Comparison of ENCODE assay signal across 10 cellular contexts in the genomic region with DNA sequence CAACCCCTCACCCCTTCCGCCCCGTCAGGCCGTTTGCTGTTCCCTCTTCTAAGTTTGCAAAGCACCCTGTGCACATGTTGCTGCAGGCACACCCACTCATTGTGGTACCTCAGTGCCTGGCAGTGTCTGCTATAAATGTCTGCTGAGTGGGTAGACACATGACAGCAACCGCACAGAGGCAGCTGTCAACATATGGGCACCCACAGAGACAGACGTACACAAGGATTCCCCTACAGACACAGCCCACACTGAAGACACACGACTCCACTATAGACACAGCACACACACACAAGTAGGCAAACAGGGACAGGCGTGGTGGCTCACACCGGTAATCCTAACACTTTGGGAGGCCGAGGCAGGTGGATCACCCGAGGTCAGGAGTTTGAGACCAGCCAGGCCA. TPM values are rescaled to one million over a fixed set of nuclear protein-coding genes. Genes with fewer than 3 reads are reported as not detected.
A peak's percentile ranks its signal among the peaks of the same experiment; 100 is the strongest.
DNase-seq lines count a peak whose midpoint lies in the region; ATAC-seq lines count a peak whose summit lies in the region.
"Had no signal": no experiment of that assay in that cellular context is flagged by ENCODE, and none has a peak within 500 bp of the region (broad histone marks: within the 10 kb centered on the region; RNA-seq: fewer than 3 reads in every experiment).

No MANE protein-coding gene starts in this region.

- H3K27me3 Mint-ChIP-seq in CD4-positive, CD25-positive, alpha-beta regulatory T cell = no peaks in the 10 kb centered on the region
- H3K27me3 Mint-ChIP-seq in activated T-cell treated with anti-CD3 and anti-CD28 coated beads, Interleukin-2, amount 50 U/mL, for 72 hours (ENCODE audit: low read depth) = peaks cover 7% of the 10 kb centered on the region
- H3K27me3 Mint-ChIP-seq in naive B cell = no peaks in the 10 kb centered on the region

- intact Hi-C loops in left colon (cut with DNase I, micrococcal nuclease) = no loop called here

- no peaks in the 10 kb centered on the region for H3K4me1 ChIP-seq in CD4-positive, CD25-positive, alpha-beta regulatory T cell (ENCODE audit: control insufficient read depth, insufficient read depth, low read length, poor library complexity, severe bottlenecking)

- peaks cover 0 to under 1% (median 0%) of the 10 kb centered on the region in 7 donors for H3K9me3 Mint-ChIP-seq in CD4-positive, CD25-positive, alpha-beta regulatory T cell
- no peaks in the 10 kb centered on the region for H3K9me3 Mint-ChIP-seq in activated T-cell treated with anti-CD3 and anti-CD28 coated beads, Interleukin-2, amount 50 U/mL, for 72 hours
- H3K9me3 Mint-ChIP-seq in naive B cell = no peaks in the 10 kb centered on the region

- H3K27me3 ChIP-seq in CD4-positive, CD25-positive, alpha-beta regulatory T cell (ENCODE audit: control insufficient read depth, insufficient read depth, low read length) = no peaks in the 10 kb centered on the region

- H3K27ac ChIP-seq in CD4-positive, CD25-positive, alpha-beta regulatory T cell (ENCODE audit: insufficient read depth, low read length, poor library complexity, severe bottlenecking) = no peak overlapping the region
- H3K27ac ChIP-seq: psoas muscle had no signal

- peaks cover 12% of the 10 kb centered on the region for H3K36me3 ChIP-seq in CD4-positive, CD25-positive, alpha-beta regulatory T cell (ENCODE audit: control insufficient read depth, insufficient read depth, low read length)

- H3K9me3 ChIP-seq in CD4-positive, CD25-positive, alpha-beta regulatory T cell (ENCODE audit: control insufficient read depth in 2 of 2, low read length in 2 of 2) = no peaks in the 10 kb centered on the region
- H3K9me3 ChIP-seq: psoas muscle had no signal

- peaks cover 18% of the 10 kb centered on the region for H3K36me3 Mint-ChIP-seq in CD4-positive, CD25-positive, alpha-beta regulatory T cell
- peaks cover under 1 to 2% of the 10 kb centered on the region in 2 donors for H3K36me3 Mint-ChIP-seq in activated T-cell treated with anti-CD3 and anti-CD28 coated beads, Interleukin-2, amount 50 U/mL, for 72 hours (ENCODE audit: insufficient read depth in 2 of 2)
- H3K36me3 Mint-ChIP-seq in naive B cell = peaks cover 7 to 18% of the 10 kb centered on the region in 2 donors

- H3K4me3 ChIP-seq in CD4-positive, CD25-positive, alpha-beta regulatory T cell (ENCODE audit: low read depth, low read length) = no peak overlapping the region
- H3K4me3 ChIP-seq: psoas muscle had no signal

- ATAC-seq in CD4-positive, CD25-positive, alpha-beta regulatory T cell (ENCODE audit: low read depth in 2 of 2) = peak; percentile 60 to 61
- ATAC-seq in GM18861 (IDR thresholded peaks at IDR 0.05; ENCODE audit: unreplicated experiment) (peak; percentile 37), naive B cell (ENCODE audit: low read depth in 2 of 2) (peak; percentile 80 to 82), left colon (no peak), HG02981 (IDR thresholded peaks at IDR 0.05; ENCODE audit: unreplicated experiment) (no peak)
- ATAC-seq in activated T-cell treated with anti-CD3 and anti-CD28 coated beads, Interleukin-2, amount 50 U/mL, for 72 hours (replicated peaks in 1 of 2) = peak; percentile 73 to 78
- ATAC-seq: psoas muscle had no signal

- H3K4me1 Mint-ChIP-seq in CD4-positive, CD25-positive, alpha-beta regulatory T cell = peaks cover 0 to 19% (median 5%) of the 10 kb centered on the region in 4 donors
- peaks cover 19% of the 10 kb centered on the region for H3K4me1 Mint-ChIP-seq in activated T-cell treated with anti-CD3 and anti-CD28 coated beads, Interleukin-2, amount 50 U/mL, for 72 hours (ENCODE audit: low read depth)
- H3K4me1 Mint-ChIP-seq in naive B cell = peaks cover 41 to 74% (median 67%) of the 10 kb centered on the region in 3 donors

- DNase-seq in CD4-positive, CD25-positive, alpha-beta regulatory T cell = peak in 1 of 3 donors; percentile 50
- peak in 1 of 2 donors; percentile 31 for DNase-seq in activated T-cell treated with anti-CD3 and anti-CD28 coated beads, Interleukin-2, amount 50 U/mL, for 72 hours
- DNase-seq in naive B cell (peak; percentile 70), left colon (no peak), GM19240 (ENCODE audit: insufficient read length, low spot score) (no peak)
- DNase-seq: GF-D8, NCI-H2227 treated with DMSO at 0.1 percent for 48 hours, psoas muscle had no signal

- H3K27ac Mint-ChIP-seq in CD4-positive, CD25-positive, alpha-beta regulatory T cell = peak overlapping the region in 1 of 3 donors; percentile 80
- no peak overlapping the region for H3K27ac Mint-ChIP-seq in activated T-cell treated with anti-CD3 and anti-CD28 coated beads, Interleukin-2, amount 50 U/mL, for 72 hours
- H3K27ac Mint-ChIP-seq in naive B cell = peak overlapping the region; percentile 84 to 97 (median 93)

- H3K4me3 Mint-ChIP-seq in CD4-positive, CD25-positive, alpha-beta regulatory T cell = peak overlapping the region in 2 of 4 donors; percentile 13 to 38
- no peak overlapping the region for H3K4me3 Mint-ChIP-seq in activated T-cell treated with anti-CD3 and anti-CD28 coated beads, Interleukin-2, amount 50 U/mL, for 72 hours
- peak overlapping the region; percentile 32 to 79 (median 67) for H3K4me3 Mint-ChIP-seq in naive B cell

RNA-seq across cellular contexts. Expression of gene CRK, which starts 17.8 kb away (rescaled TPM):
- total RNA-seq in CD4-positive, CD25-positive, alpha-beta regulatory T cell = 18.2 TPM
- 10 to 100 TPM; 15.3 to 33.0 (median 26.8) TPM for polyA plus RNA-seq in CD4-positive, CD25-positive, alpha-beta regulatory T cell
- 10 to 100 TPM; 18.7 to 22.9 TPM for total RNA-seq in activated T-cell treated with anti-CD3 and anti-CD28 coated beads, Interleukin-2, amount 50 U/mL, for 72 hours
- polyA plus RNA-seq in naive B cell (ENCODE audit: low read depth in 6 of 6) = 10 to 100 TPM; 28.1 to 34.6 (median 32.3) TPM
- 10 to 100 TPM; 74.6 to 80.9 TPM for total RNA-seq in left colon

RNA-seq across cellular contexts. Expression of gene MYO1C, which starts 18.6 kb away (rescaled TPM):
- total RNA-seq in CD4-positive, CD25-positive, alpha-beta regulatory T cell = 33.7 TPM
- 10 to 100 TPM in 2 of 4 donors, 1 to 10 TPM in 2; 7.3 to 11.4 (median 9.6) TPM for polyA plus RNA-seq in CD4-positive, CD25-positive, alpha-beta regulatory T cell
- total RNA-seq in activated T-cell treated with anti-CD3 and anti-CD28 coated beads, Interleukin-2, amount 50 U/mL, for 72 hours = 10 to 100 TPM; 32.8 to 49.9 TPM
- 10 to 100 TPM; 12.0 to 32.5 (median 21.4) TPM for polyA plus RNA-seq in naive B cell (ENCODE audit: low read depth in 6 of 6)
- total RNA-seq in left colon = 100 to 1,000 TPM; 318 to 378 TPM

RNA-seq across cellular contexts. Expression of gene INPP5K, which starts 42.6 kb away (rescaled TPM):
- 193 TPM for total RNA-seq in CD4-positive, CD25-positive, alpha-beta regulatory T cell
- polyA plus RNA-seq in CD4-positive, CD25-positive, alpha-beta regulatory T cell = 100 to 1,000 TPM; 115 to 130 (median 121) TPM
- total RNA-seq in activated T-cell treated with anti-CD3 and anti-CD28 coated beads, Interleukin-2, amount 50 U/mL, for 72 hours = 10 to 100 TPM; 48.4 to 51.2 TPM
- polyA plus RNA-seq in naive B cell (ENCODE audit: low read depth in 6 of 6) = 100 to 1,000 TPM in 1 of 6 donors, 10 to 100 TPM in 5; 57.0 to 102 (median 61.1) TPM
- total RNA-seq in left colon = 10 to 100 TPM; 39.9 to 40.4 TPM

Comparison
In these comparisons a context has a peak if more than half of its experiments do, and no peak if none do; other contexts are left out.
1. ATAC-seq: peak in CD4-positive, CD25-positive, alpha-beta regulatory T cell (2 of 2), GM18861 (single experiment), activated T-cell treated with anti-CD3 and anti-CD28 coated beads, Interleukin-2, amount 50 U/mL, for 72 hours (2 of 2) and naive B cell (2 of 2); none in left colon (single experiment) and HG02981 (single experiment).
2. H3K4me3 Mint-ChIP-seq: peak in naive B cell (8 of 8); none in activated T-cell treated with anti-CD3 and anti-CD28 coated beads, Interleukin-2, amount 50 U/mL, for 72 hours (0 of 2).